In the genomic region with DNA sequence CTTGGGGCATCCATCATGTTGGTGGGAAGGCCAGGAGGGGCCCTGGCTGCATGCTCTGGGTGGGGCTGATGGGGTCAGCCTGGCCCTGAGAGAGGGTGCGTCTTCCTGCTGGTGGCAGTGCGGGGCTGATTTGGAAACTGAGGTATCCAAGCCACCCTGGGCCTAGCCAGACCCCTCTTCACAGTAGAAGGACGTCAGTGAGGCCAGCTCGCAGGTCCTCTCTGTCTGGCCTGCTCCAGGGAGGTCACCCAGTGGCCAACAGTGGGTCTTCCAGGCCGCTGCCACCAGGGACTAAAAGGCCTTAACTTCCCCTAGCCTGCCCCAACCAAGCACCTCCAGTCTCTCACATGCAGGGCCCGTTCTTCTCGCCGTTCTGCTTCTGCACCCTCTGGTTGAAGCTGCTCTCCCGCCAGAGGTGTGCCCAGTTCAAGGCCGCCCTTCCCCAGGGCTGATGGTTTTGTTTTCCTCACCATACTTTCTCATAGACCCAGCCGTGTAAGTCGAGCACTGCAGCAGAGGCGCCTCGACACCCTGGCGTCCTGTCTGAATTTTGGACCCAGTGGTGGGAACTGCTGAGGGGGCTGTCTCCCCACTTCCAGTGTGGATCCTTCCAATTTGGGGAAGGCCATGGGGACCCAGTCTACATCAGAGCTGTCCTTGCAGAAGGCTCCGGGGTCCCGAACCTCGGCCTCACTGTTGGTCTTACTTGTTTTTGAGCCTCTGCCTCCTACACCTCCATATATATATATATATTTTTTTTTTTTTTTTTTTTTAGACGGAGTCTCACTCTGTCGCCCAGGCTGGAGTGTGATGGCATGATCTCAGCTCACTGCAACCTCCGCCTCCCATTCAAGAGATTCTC, we compare ENCODE assay signal across 19 cellular contexts.
"Had no signal": no experiment of that assay in that cellular context is flagged by ENCODE, and none has a peak within 500 bp of the region (broad histone marks: within the 10 kb centered on the region; RNA-seq: fewer than 3 reads in every experiment).

No MANE protein-coding gene starts in this region.

- H3K9me3 Mint-ChIP-seq: type B pancreatic cell had no signal

- H3K27ac ChIP-seq: epithelial cell of prostate, neutrophil, right atrium auricular region, suprapubic skin, thyroid gland, uterus had no signal

- H3K36me3 Mint-ChIP-seq: type B pancreatic cell had no signal

- FAIRE-seq: small intestine had no signal

- H3K36me3 ChIP-seq: esophagus squamous epithelium, gastroesophageal sphincter, neutrophil, right atrium auricular region, suprapubic skin, thyroid gland, uterus had no signal

- ATAC-seq: gastroesophageal sphincter; naive thymus-derived CD4-positive, alpha-beta T cell had no signal

- H3K4me3 Mint-ChIP-seq: naive thymus-derived CD4-positive, alpha-beta T cell; nephron progenitor cell; type B pancreatic cell had no signal

- H3K27ac Mint-ChIP-seq: naive thymus-derived CD4-positive, alpha-beta T cell; nephron progenitor cell; type B pancreatic cell had no signal

- H3K4me1 ChIP-seq: uterus had no signal

- H3K4me3 ChIP-seq: dorsolateral prefrontal cortex, esophagus squamous epithelium, gastroesophageal sphincter, right atrium auricular region, suprapubic skin, thyroid gland, uterus had no signal

- DNase-seq: cortex of kidney; dorsolateral prefrontal cortex; effector memory CD4-positive, alpha-beta T cell; esophagus squamous epithelium; glutamatergic neuron; kidney glomerular epithelial cell; naive thymus-derived CD4-positive, alpha-beta T cell; nephron progenitor cell; small intestine; stimulated activated CD4-positive, alpha-beta T cell treated with anti-CD3 and anti-CD28 coated beads, Interleukin-12 subunit alpha, Interleukin-12 subunit beta, amount 100 ng/mL, for 4 hours; stimulated activated naive CD4-positive, alpha-beta T cell treated with Interleukin-2 at 50 U/mL for 16 hours; thyroid gland; uterus had no signal

- H3K4me1 Mint-ChIP-seq: naive thymus-derived CD4-positive, alpha-beta T cell had no signal

- H3K9me3 ChIP-seq: esophagus squamous epithelium, gastroesophageal sphincter, neutrophil, right atrium auricular region, suprapubic skin, thyroid gland, uterus had no signal

- H3K27me3 ChIP-seq: dorsolateral prefrontal cortex, gastroesophageal sphincter, neutrophil, right atrium auricular region, suprapubic skin, thyroid gland, uterus had no signal
